ENCODE assay signal across 15 cellular contexts in the genomic region with DNA sequence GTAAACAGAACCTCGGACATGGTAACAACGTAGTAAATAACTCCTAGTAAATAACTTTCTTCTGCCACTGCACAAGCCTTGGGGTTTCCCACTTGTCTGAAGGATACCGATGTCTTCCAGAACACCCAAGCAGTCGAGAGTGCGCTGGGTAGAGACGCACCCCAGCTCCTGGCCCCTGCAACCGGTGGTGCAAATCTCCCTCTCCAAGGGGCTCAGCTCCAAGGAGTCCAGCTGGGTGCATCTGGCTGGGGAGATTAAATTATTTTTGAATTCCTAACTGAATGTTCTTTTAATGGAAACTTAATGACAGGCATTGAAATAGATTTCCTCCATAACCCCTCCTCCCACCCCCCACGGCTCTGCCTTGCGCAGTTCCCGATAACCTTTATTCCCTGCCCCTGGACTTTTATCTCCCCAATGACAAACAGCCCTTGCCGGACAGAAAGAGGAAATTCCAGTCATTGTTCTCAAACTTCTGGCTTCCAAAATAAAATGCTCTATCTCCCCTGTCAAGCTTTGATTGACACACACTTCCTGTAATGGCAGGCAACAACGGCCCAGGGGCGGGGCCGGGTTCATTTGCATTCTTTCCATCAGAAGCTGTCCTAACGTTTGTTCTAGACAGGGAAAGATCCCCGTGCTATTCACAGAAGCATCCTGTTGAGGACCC. TPM values are rescaled to one million over a fixed set of nuclear protein-coding genes. Genes with fewer than 3 reads are reported as not detected.
DNase-seq lines count a peak whose midpoint lies in the region; ATAC-seq and TF ChIP-seq lines count a peak whose summit lies in the region.
"Had no signal": no experiment of that assay in that cellular context is flagged by ENCODE, and none has a peak within 500 bp of the region (broad histone marks: within the 10 kb centered on the region; RNA-seq: fewer than 3 reads in every experiment).

No MANE protein-coding gene starts in this region.

- peaks cover 98% of the 10 kb centered on the region for H3K4me1 Mint-ChIP-seq in activated B cell treated with CpG ODN at 0.5 μM for 24 hours
- H3K4me1 Mint-ChIP-seq in osteocyte (ENCODE audit: unreplicated experiment) = peaks cover 14% of the 10 kb centered on the region

- no peaks in the 10 kb centered on the region for H3K27me3 Mint-ChIP-seq in activated B cell treated with CpG ODN at 0.5 μM for 24 hours
- no peaks in the 10 kb centered on the region for H3K27me3 Mint-ChIP-seq in osteocyte (ENCODE audit: unreplicated experiment)
- H3K27me3 Mint-ChIP-seq: activated CD8-positive, alpha-beta memory T cell treated with anti-CD3 and anti-CD28 coated beads, Interleukin-2, amount 10 ng/mL, durations not matched to agents 7 days and 5 days; CD4-positive, alpha-beta T cell had no signal

- H3K4me1 ChIP-seq in right cardiac atrium (ENCODE audit: control insufficient read depth, insufficient read depth, low read length) = peaks cover 6% of the 10 kb centered on the region
- peaks cover 0 to 4% (median 0%) of the 10 kb centered on the region in 4 donors for H3K4me1 ChIP-seq in tibial nerve

- DNase-seq in ELF-1 (ENCODE audit: low read depth, low spot score) = peak; percentile 75
- DNase-seq in activated B cell treated with CpG ODN at 0.5 μM for 24 hours = no peak
- DNase-seq in right cardiac atrium = peak; percentile 69 to 90 (median 87)
- no peak for DNase-seq in osteocyte (ENCODE audit: extremely low spot score, unreplicated experiment)
- no peak for DNase-seq in putamen (ENCODE audit: low spot score)
- no peak for DNase-seq in tibial nerve (ENCODE audit: low spot score in 2 of 2)
- DNase-seq: activated CD8-positive, alpha-beta memory T cell treated with anti-CD3 and anti-CD28 coated beads, Interleukin-2, amount 10 ng/mL, durations not matched to agents 7 days and 5 days; CD4-positive, alpha-beta T cell; NCI-H2171 had no signal

- no peak for TF ChIP-seq POLR2A in tibial nerve (IDR thresholded peaks at IDR 0.05)

- H3K27ac Mint-ChIP-seq in activated B cell treated with CpG ODN at 0.5 μM for 24 hours = peak overlapping the region; percentile 38
- peak overlapping the region; percentile 56 for H3K27ac Mint-ChIP-seq in osteocyte (ENCODE audit: unreplicated experiment)
- H3K27ac Mint-ChIP-seq: activated CD8-positive, alpha-beta memory T cell treated with anti-CD3 and anti-CD28 coated beads, Interleukin-2, amount 10 ng/mL, durations not matched to agents 7 days and 5 days; CD4-positive, alpha-beta T cell; T-helper 2 cell treated with Interferon-gamma antibody and Interleukin-4, amounts not matched to agents 5 μg/mL and 100 μg/mL, for 36 hours had no signal

- H3K9me3 Mint-ChIP-seq in activated B cell treated with CpG ODN at 0.5 μM for 24 hours (peaks cover 6% of the 10 kb centered on the region), osteocyte (ENCODE audit: unreplicated experiment) (no peaks in the 10 kb centered on the region)

- WGBS in right cardiac atrium = 13% methylated on average over 16 of the region's 16 CpGs
- 34 to 39% methylated on average over 16 of the region's 16 CpGs for WGBS in tibial nerve, 2 donors

- H3K4me3 Mint-ChIP-seq in activated B cell treated with CpG ODN at 0.5 μM for 24 hours (peak overlapping the region; percentile 45), osteocyte (ENCODE audit: unreplicated experiment) (peak overlapping the region; percentile 43)
- H3K4me3 Mint-ChIP-seq: activated CD8-positive, alpha-beta memory T cell treated with anti-CD3 and anti-CD28 coated beads, Interleukin-2, amount 10 ng/mL, durations not matched to agents 7 days and 5 days; CD4-positive, alpha-beta T cell; T-helper 2 cell treated with Interferon-gamma antibody and Interleukin-4, amounts not matched to agents 5 μg/mL and 100 μg/mL, for 36 hours had no signal

- H3K9me3 ChIP-seq in right cardiac atrium (ENCODE audit: control insufficient read depth, low read length) (no peaks in the 10 kb centered on the region), tibial nerve (no peaks in the 10 kb centered on the region)
- H3K9me3 ChIP-seq: suprapubic skin had no signal

- POLR2A ChIA-PET in activated B cell treated with CpG ODN at 0.5 μM for 24 hours (lab: Charles Lee) = no interaction called here

- TF ChIP-seq EP300 in tibial nerve (IDR thresholded peaks at IDR 0.05) = no peak

- H3K36me3 Mint-ChIP-seq in activated B cell treated with CpG ODN at 0.5 μM for 24 hours (ENCODE audit: low read depth) = peaks cover 2% of the 10 kb centered on the region
- H3K36me3 Mint-ChIP-seq in osteocyte (ENCODE audit: unreplicated experiment) = no peaks in the 10 kb centered on the region
- H3K36me3 Mint-ChIP-seq: activated CD8-positive, alpha-beta memory T cell treated with anti-CD3 and anti-CD28 coated beads, Interleukin-2, amount 10 ng/mL, durations not matched to agents 7 days and 5 days had no signal

- no peak for TF ChIP-seq CTCF in activated B cell treated with CpG ODN at 0.5 μM for 24 hours (IDR thresholded peaks at IDR 0.05)
- no peak for TF ChIP-seq CTCF in osteocyte (IDR thresholded peaks at IDR 0.05)
- TF ChIP-seq CTCF in tibial nerve (IDR thresholded peaks at IDR 0.05) = no peak

- intact Hi-C loops in activated B cell treated with CpG ODN at 0.5 μM for 24 hours (cut with micrococcal nuclease) = no loop called here
- intact Hi-C loops in right cardiac atrium (cut with DNase I) = loop anchor here in 3 of 4 donors (10.0 kb wide), 2 partner anchors 201 to 541 kb away; no protein-coding TSS in a partner anchor

- ATAC-seq in activated B cell treated with CpG ODN at 0.5 μM for 24 hours (ENCODE audit: low read depth) (no peak), right cardiac atrium (peak; percentile 75 to 85), GM18858 (IDR thresholded peaks at IDR 0.05; ENCODE audit: unreplicated experiment) (no peak), HG03432 (IDR thresholded peaks at IDR 0.05; ENCODE audit: unreplicated experiment) (no peak)
- ATAC-seq: activated CD8-positive, alpha-beta memory T cell treated with anti-CD3 and anti-CD28 coated beads, Interleukin-2, amount 10 ng/mL, durations not matched to agents 7 days and 5 days; Panc1 had no signal

- CTCF ChIA-PET in activated B cell treated with CpG ODN at 0.5 μM for 24 hours (lab: Charles Lee) = interaction anchor here (0.9 kb wide), 2 partner anchors 205 to 664 kb away, joined by 3 read pairs; no protein-coding TSS in a partner anchor

- H3K27me3 ChIP-seq in right cardiac atrium (ENCODE audit: control insufficient read depth, insufficient read depth) (no peaks in the 10 kb centered on the region), tibial nerve (peaks cover 0 to 10% of the 10 kb centered on the region in 2 donors)

- H3K27ac ChIP-seq in right cardiac atrium (ENCODE audit: low read length) = peak overlapping the region; percentile 33
- no peak overlapping the region for H3K27ac ChIP-seq in tibial nerve
- H3K27ac ChIP-seq: suprapubic skin had no signal

- H3K36me3 ChIP-seq in tibial nerve = no peaks in the 10 kb centered on the region
- H3K36me3 ChIP-seq: suprapubic skin had no signal

- no peak overlapping the region for H3K4me3 ChIP-seq in right cardiac atrium (ENCODE audit: low read length)
- no peak overlapping the region for H3K4me3 ChIP-seq in tibial nerve
- H3K4me3 ChIP-seq: suprapubic skin had no signal

RNA-seq across cellular contexts. Expression of gene KCNJ1, which starts 31.2 kb away (rescaled TPM):
- total RNA-seq in activated B cell treated with CpG ODN at 0.5 μM for 24 hours (0.20 TPM in 1 of 2 replicates, not detected in the other), right cardiac atrium (under 1 TPM in 1 of 4 donors, not detected in 3; 0.17 TPM), osteocyte (not detected in 2 replicates), tibial nerve (not detected)
- 0.09 TPM for polyA plus RNA-seq in right cardiac atrium
- total RNA-seq: activated CD8-positive, alpha-beta memory T cell treated with anti-CD3 and anti-CD28 coated beads, Interleukin-2, amount 10 ng/mL, durations not matched to agents 7 days and 5 days; MCF 10A had no signal

RNA-seq across cellular contexts. Expression of gene KCNJ5, which starts 55.3 kb away (rescaled TPM):
- total RNA-seq in activated B cell treated with CpG ODN at 0.5 μM for 24 hours (not detected in 2 replicates), right cardiac atrium (10 to 100 TPM in 3 of 4 donors, 1 to 10 TPM in 1; 9.3 to 30.0 (median 24.0) TPM), osteocyte (not detected in 2 replicates), tibial nerve (1 to 10 TPM in 2 of 4 donors, under 1 TPM in 2; 0.30 to 1.2 (median 0.76) TPM)
- polyA plus RNA-seq in right cardiac atrium = 15.8 TPM
- total RNA-seq: activated CD8-positive, alpha-beta memory T cell treated with anti-CD3 and anti-CD28 coated beads, Interleukin-2, amount 10 ng/mL, durations not matched to agents 7 days and 5 days; MCF 10A had no signal

Comparison
In these comparisons a context has a peak if more than half of its experiments do, and no peak if none do; other contexts are left out.
1. DNase-seq: peak in ELF-1 (single experiment) and right cardiac atrium (3 of 3); none in activated B cell treated with CpG ODN at 0.5 μM for 24 hours (single experiment), osteocyte (single experiment), putamen (single experiment) and tibial nerve (0 of 2).
2. ATAC-seq: peak in right cardiac atrium (2 of 2); none in activated B cell treated with CpG ODN at 0.5 μM for 24 hours (single experiment), GM18858 (single experiment) and HG03432 (single experiment).
3. RNA of gene KCNJ5, which starts 55.3 kb away (total RNA-seq): 9.3 to 30.0 TPM in right cardiac atrium; 0.30 to 1.2 TPM in tibial nerve, not detected in osteocyte and not detected in activated B cell treated with CpG ODN at 0.5 μM for 24 hours; every median in the first group is over 4 times any median in the second.